ENCODE assay signal across 19 cellular contexts in the genomic region with DNA sequence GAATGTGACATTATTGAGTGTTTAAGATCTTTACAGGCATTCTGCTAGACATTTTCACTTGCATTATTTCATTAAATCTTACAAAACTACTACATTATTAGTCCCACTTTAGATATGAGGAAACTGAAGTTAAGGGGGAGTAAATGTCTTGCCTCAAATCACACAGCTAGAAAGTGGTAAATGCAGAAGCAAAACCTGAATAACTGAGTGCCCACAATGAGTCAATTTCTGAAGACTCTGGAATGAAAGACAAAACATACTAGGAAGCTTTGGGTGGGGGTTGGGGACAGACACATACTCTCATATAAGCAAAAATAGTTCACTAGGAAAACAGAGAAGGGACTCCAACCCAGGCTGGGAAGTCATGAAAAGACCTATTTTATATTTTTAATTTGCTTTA.
A peak's percentile ranks its signal among the peaks of the same experiment; 100 is the strongest.
DNase-seq lines count a peak whose midpoint lies in the region; ATAC-seq and TF ChIP-seq lines count a peak whose summit lies in the region.
"Had no signal": no experiment of that assay in that cellular context is flagged by ENCODE, and none has a peak within 500 bp of the region (broad histone marks: within the 10 kb centered on the region; RNA-seq: fewer than 3 reads in every experiment).

No MANE protein-coding gene starts in this region.

- H4K20me1 ChIP-seq in MM.1S (ENCODE audit: insufficient read depth, low read length) = no peaks in the 10 kb centered on the region

- DNase-seq in EL = peak; percentile 34
- DNase-seq in MV-4-11 (lab: John Stamatoyannopoulos, UW) = peak; percentile 83
- peak; percentile 43 for DNase-seq in astrocyte of the spinal cord (ENCODE audit: low read depth, low spot score)
- DNase-seq in non-pigmented ciliary epithelial cell (ENCODE audit: low read depth) = peak; percentile 9
- no peak for DNase-seq in spleen
- DNase-seq in MM.1S = no peak
- DNase-seq: AML-193, GM23248, NCI-H1105, NCI-H1694, NCI-H510A treated with DMSO at 0.1 percent for 48 hours, NCI-H82, SIG-M5 had no signal

- H3K9me3 ChIP-seq in spleen (peaks cover 0 to 13% (median 5%) of the 10 kb centered on the region in 8 donors), MM.1S (replicated peaks; ENCODE audit: insufficient read depth, low read length) (no peaks in the 10 kb centered on the region)

- H3K4me1 ChIP-seq in spleen = no peaks in the 10 kb centered on the region
- no peaks in the 10 kb centered on the region for H3K4me1 ChIP-seq in MM.1S (ENCODE audit: low read length)
- H3K4me1 ChIP-seq: A549 had no signal

- no peaks in the 10 kb centered on the region for H3K79me2 ChIP-seq in MM.1S (ENCODE audit: low read length)

- TF ChIP-seq POLR2A in spleen (IDR thresholded peaks at IDR 0.05) = no peak

- H2AFZ ChIP-seq in MM.1S (ENCODE audit: low read length) = no peak overlapping the region
- H2AFZ ChIP-seq: GM23248 had no signal

- H3K36me3 ChIP-seq in spleen (no peaks in the 10 kb centered on the region), MM.1S (replicated peaks; ENCODE audit: insufficient read depth, low read length) (no peaks in the 10 kb centered on the region)

- H3F3A ChIP-seq in MM.1S (ENCODE audit: insufficient read depth, low read length) = no peaks in the 10 kb centered on the region

- no peak overlapping the region for H3K4me3 ChIP-seq in astrocyte of the spinal cord (ENCODE audit: low read depth, low read length)
- H3K4me3 ChIP-seq in spleen = no peak overlapping the region
- no peak overlapping the region for H3K4me3 ChIP-seq in MM.1S (ENCODE audit: low read length)
- H3K4me3 ChIP-seq: A549, GM23248 had no signal

- no peaks in the 10 kb centered on the region for H3K9me2 ChIP-seq in MM.1S (replicated peaks; ENCODE audit: insufficient read depth, low read length)

- no peak overlapping the region for H3K9ac ChIP-seq in MM.1S (ENCODE audit: low read length)
- H3K9ac ChIP-seq: GM23248, KMS-11 had no signal

- H3K27ac ChIP-seq in spleen (no peak overlapping the region), MM.1S (ENCODE audit: low read length) (no peak overlapping the region)
- H3K27ac ChIP-seq: A549, GM23248, KMS-11 had no signal

- H3K27me3 ChIP-seq in spleen (replicated peaks in 1 of 7) (no peaks in the 10 kb centered on the region), MM.1S (replicated peaks; ENCODE audit: insufficient read depth, low read length) (no peaks in the 10 kb centered on the region)

- intact Hi-C loops in spleen (cut with DNase I; ENCODE audit: low total_unique reads) = no loop called here

- in situ Hi-C loops in astrocyte of the spinal cord (cut with HindIII; ENCODE audit: low sequenced_read_pairs) = no loop called here

- ATAC-seq in GM21737 (IDR thresholded peaks at IDR 0.05; ENCODE audit: unreplicated experiment) (no peak), GM18498 (IDR thresholded peaks at IDR 0.05; ENCODE audit: unreplicated experiment) (no peak)
- ATAC-seq: A549, HCT116, HepG2 had no signal

- TF ChIP-seq CTCF in astrocyte of the spinal cord (IDR thresholded peaks at IDR 0.05; ENCODE audit: low read depth, low read length) = no peak
- TF ChIP-seq CTCF in spleen (IDR thresholded peaks at IDR 0.05 in 8 of 11, conservative IDR thresholded peaks at IDR 0.05 in 3 of 11) = no peak
- TF ChIP-seq CTCF in MM.1S (IDR thresholded peaks at IDR 0.05; ENCODE audit: low read length) = no peak

- H3K4me2 ChIP-seq in MM.1S (ENCODE audit: low read depth, low read length) = no peak overlapping the region
- H3K4me2 ChIP-seq: A549, KMS-11 had no signal

Comparison
In these comparisons a context has a peak if more than half of its experiments do, and no peak if none do; other contexts are left out.
1. DNase-seq: peak in EL (single experiment), MV-4-11 (single experiment), astrocyte of the spinal cord (single experiment) and non-pigmented ciliary epithelial cell (single experiment); none in spleen (single experiment) and MM.1S (single experiment).